19 cellular contexts compared by ENCODE assay signal in genomic region chr7:126948664-126949063, GRCh38.
A peak's percentile ranks its signal among the peaks of the same experiment; 100 is the strongest.
DNase-seq lines count a peak whose midpoint lies in the region; ATAC-seq, FAIRE-seq and TF ChIP-seq lines count a peak whose summit lies in the region.
"Had no signal": no experiment of that assay in that cellular context is flagged by ENCODE, and none has a peak within 500 bp of the region (broad histone marks: within the 10 kb centered on the region; RNA-seq: fewer than 3 reads in every experiment).

No MANE protein-coding gene starts in this region.

- TF ChIP-seq CTCF in GM12878 (IDR thresholded peaks at IDR 0.05 in 2 of 3, conservative IDR thresholded peaks at IDR 0.05 in 1 of 3; ENCODE audit: control insufficient read depth in 2 of 3, extremely low read depth in 1 of 3, insufficient read depth in 1 of 3, low read depth in 3 of 3, low read length in 3 of 3) (no peak), Peyer's patch (IDR thresholded peaks at IDR 0.05) (no peak), WERI-Rb-1 (IDR thresholded peaks at IDR 0.05; ENCODE audit: low read depth, low read length) (no peak)

- SMC1A ChIA-PET in GM12878 (lab: Charles Lee; ENCODE audit: uncharacterized antibody, unreplicated experiment) = no interaction called here

- H3K4me3 ChIP-seq in GM12878 (no peak overlapping the region), Peyer's patch (no peak overlapping the region), WERI-Rb-1 (ENCODE audit: low read depth, low read length) (no peak overlapping the region)
- H3K4me3 ChIP-seq: BLaER1, psoas muscle, transverse colon had no signal

- peak; percentile 83 for ATAC-seq in GM19397 (IDR thresholded peaks at IDR 0.05; ENCODE audit: unreplicated experiment)
- peak; percentile 62 for ATAC-seq in HG02623 (IDR thresholded peaks at IDR 0.05; ENCODE audit: unreplicated experiment)
- peak; percentile 86 for ATAC-seq in HG03139 (IDR thresholded peaks at IDR 0.05; ENCODE audit: unreplicated experiment)
- peak; percentile 71 for ATAC-seq in GM12878
- ATAC-seq: activated CD8-positive, alpha-beta T cell treated with anti-CD3 and anti-CD28 coated beads for 36 hours; psoas muscle; stimulated activated naive B cell treated with anti-CD40 and anti-IgM and Interleukin-4, amounts not matched to agents 10 μg/mL and 1 μg/mL and 100 μg/mL, for 72 hours had no signal

- H3K79me2 ChIP-seq in GM12878 (ENCODE audit: control insufficient read depth, insufficient read depth, low read length) = no peaks in the 10 kb centered on the region

- no peak for TF ChIP-seq RAD21 in GM12878 (IDR thresholded peaks at IDR 0.05; ENCODE audit: insufficient read depth, low read depth, low read length)

- no peaks in the 10 kb centered on the region for H3K27me3 ChIP-seq in GM12878 (replicated peaks in 1 of 2; ENCODE audit: control insufficient read depth in 2 of 2, insufficient read depth in 2 of 2, low read length in 1 of 2)
- H3K27me3 ChIP-seq in Peyer's patch = no peaks in the 10 kb centered on the region
- H3K27me3 ChIP-seq in WERI-Rb-1 (ENCODE audit: insufficient read depth, low read depth, severe bottlenecking) = no peaks in the 10 kb centered on the region
- H3K27me3 ChIP-seq: BLaER1, transverse colon had no signal

- POLR2A ChIA-PET in GM12878 (lab: Charles Lee) = no interaction called here

- no TSS peak for BruUV-seq in GM12878 (replicated peaks; lab: Mats Ljungman, UMichigan)

- no peaks in the 10 kb centered on the region for H4K20me1 ChIP-seq in GM12878 (ENCODE audit: control insufficient read depth, insufficient read depth)
- H4K20me1 ChIP-seq: BLaER1 had no signal

- no peaks in the 10 kb centered on the region for H3K9me3 ChIP-seq in GM12878 (replicated peaks; ENCODE audit: control insufficient read depth, insufficient read depth, low read length)
- no peaks in the 10 kb centered on the region for H3K9me3 ChIP-seq in Peyer's patch
- no peaks in the 10 kb centered on the region for H3K9me3 ChIP-seq in WERI-Rb-1 (ENCODE audit: severe bottlenecking)
- H3K9me3 ChIP-seq: BLaER1, psoas muscle, transverse colon had no signal

- H3K4me2 ChIP-seq in GM12878 (ENCODE audit: control insufficient read depth, insufficient read depth) = no peak overlapping the region
- H3K4me2 ChIP-seq: BLaER1 had no signal

- no peak for FAIRE-seq in GM12878 (lab: Jason Lieb, UNC)
- FAIRE-seq: HTR-8/SVneo had no signal

- TF ChIP-seq POLR2A in GM12878 (IDR thresholded peaks at IDR 0.05; ENCODE audit: low read depth, low read length) = no peak
- TF ChIP-seq POLR2A in Peyer's patch (IDR thresholded peaks at IDR 0.05) = no peak

- no peaks in the 10 kb centered on the region for H3K36me3 ChIP-seq in GM12878 (ENCODE audit: control insufficient read depth in 2 of 2, insufficient read depth in 2 of 2, low read length in 1 of 2)
- no peaks in the 10 kb centered on the region for H3K36me3 ChIP-seq in Peyer's patch
- H3K36me3 ChIP-seq in WERI-Rb-1 = no peaks in the 10 kb centered on the region
- H3K36me3 ChIP-seq: BLaER1, transverse colon had no signal

- no peak overlapping the region for H2AFZ ChIP-seq in GM12878 (ENCODE audit: control insufficient read depth, low read depth, low read length)

- H3K9ac ChIP-seq in GM12878 (ENCODE audit: control insufficient read depth, insufficient read depth, low read length) = no peak overlapping the region
- H3K9ac ChIP-seq: BLaER1 had no signal

- H3K27ac ChIP-seq in GM12878 (ENCODE audit: control insufficient read depth, insufficient read depth) (no peak overlapping the region), Peyer's patch (no peak overlapping the region), WERI-Rb-1 (no peak overlapping the region)
- H3K27ac ChIP-seq: BLaER1, psoas muscle, transverse colon had no signal

- 42% methylated on average over 4 of the region's 4 CpGs for WGBS in GM12878 (ENCODE audit: insufficient coverage, insufficient replicate concordance, low lambda C conversion rate, missing lambda C conversion rate)

- H3K4me1 ChIP-seq in GM12878 (ENCODE audit: control insufficient read depth, insufficient read depth, low read length) = no peaks in the 10 kb centered on the region
- H3K4me1 ChIP-seq in Peyer's patch = no peaks in the 10 kb centered on the region
- H3K4me1 ChIP-seq: BLaER1, psoas muscle, transverse colon had no signal

- RAD21 ChIA-PET in GM12878 (lab: Charles Lee; ENCODE audit: unreplicated experiment) = no interaction called here

- in situ Hi-C loops in GM12878 (cut with MboI) = no loop called here

- intact Hi-C loops in GM12878 (cut with micrococcal nuclease; ENCODE audit: unreplicated experiment) (no loop called here), head of caudate nucleus (cut with DNase I) (no loop called here)

- DNase-seq in GM12878 (ENCODE audit: low read depth, low spot score) = no peak
- no peak for DNase-seq in head of caudate nucleus
- DNase-seq in NCI-H2171 treated with DMSO at 0.1 percent for 48 hours (lab: John Stamatoyannopoulos, UW) = no peak
- DNase-seq in Peyer's patch = no peak
- DNase-seq in WERI-Rb-1 = no peak
- DNase-seq: activated CD8-positive, alpha-beta T cell treated with anti-CD3 and anti-CD28 coated beads for 36 hours; effector memory CD4-positive, alpha-beta T cell; GF-D8; hippocampal formation; NCI-H345; psoas muscle; stimulated activated naive B cell treated with anti-CD40 and anti-IgM and Interleukin-4, amounts not matched to agents 10 μg/mL and 1 μg/mL and 100 μg/mL, for 72 hours; T-helper 1 cell; transverse colon had no signal

- no peak for TF ChIP-seq EP300 in GM12878 (IDR thresholded peaks at IDR 0.05; ENCODE audit: borderline replicate concordance in 1 of 2, control insufficient read depth in 1 of 2, low read depth in 2 of 2, low read length in 2 of 2)

- CTCF ChIA-PET in GM12878 (lab: Yijun Ruan, JAX) = no interaction called here

TF ChIP-seq in GM12878, 131 proteins besides CTCF, POLR2A, EP300 and RAD21:
- TF ChIP-seq PKNOX1 (IDR thresholded peaks at IDR 0.05) = peak; percentile 57
- TF ChIP-seq GABPA (IDR thresholded peaks at IDR 0.05; ENCODE audit: low read depth) = no peak
- no peak for TF ChIP-seq SRF (IDR thresholded peaks at IDR 0.05; ENCODE audit: low read depth in 2 of 2, low read length in 2 of 2)
TF ChIP-seq in GM12878: peak in this region for 1.
